In genomic region chr11:71064183-71064582, GRCh38 we compare ENCODE assay signal across 26 cellular contexts.
"Had no signal": no experiment of that assay in that cellular context is flagged by ENCODE, and none has a peak within 500 bp of the region (broad histone marks: within the 10 kb centered on the region; RNA-seq: fewer than 3 reads in every experiment).

No MANE protein-coding gene starts in this region.

- H3K4me2 ChIP-seq: hepatocyte had no signal

- H3K4me1 Mint-ChIP-seq: mesothelial cell of epicardium had no signal

- DNase-seq: islet precursor cell; left ventricle myocardium inferior; mesendoderm; naive B cell; natural killer cell; nephron progenitor cell; nucleus accumbens; pancreas; stimulated activated CD4-positive, alpha-beta T cell treated with anti-CD3 and anti-CD28 coated beads, Interleukin-12 subunit alpha, Interleukin-12 subunit beta, amount 100 ng/mL, for 4 hours; stimulated activated CD4-positive, alpha-beta T cell treated with anti-CD3 and anti-CD28 coated beads, Interleukin-15, amount 100 ng/mL, for 24 hours; stimulated activated CD4-positive, alpha-beta T cell treated with anti-CD3 and anti-CD28 coated beads, Interleukin-2, amount 100 ng/mL, for 24 hours; stimulated activated CD4-positive, alpha-beta T cell treated with anti-CD3 and anti-CD28 coated beads, Interleukin-4, amount 100 ng/mL, for 1 hour; stimulated activated naive B cell treated with anti-CD40 and anti-IgM and Interleukin-4, amounts not matched to agents 10 μg/mL and 1 μg/mL and 100 μg/mL, for 72 hours; tibial artery had no signal

- H3K4me3 ChIP-seq: hepatocyte, left ventricle myocardium inferior, lung, pancreas, prostate gland, skin epidermis, suprapubic skin, thoracic aorta, tibial artery, vagina had no signal

- H3K27ac Mint-ChIP-seq: mesothelial cell of epicardium; natural killer cell; nephron progenitor cell; stimulated activated naive B cell treated with anti-CD40 and anti-IgM and Interleukin-4, amounts not matched to agents 10 μg/mL and 1 μg/mL and 100 μg/mL, for 72 hours; stimulated activated naive CD8-positive, alpha-beta T cell treated with anti-CD3 and anti-CD28 coated beads, Interleukin-15, Interleukin-2, amounts not matched to agents 100 ng/mL and 50 ng/mL, for 24 hours; type B pancreatic cell had no signal

- FAIRE-seq: pancreas had no signal

- H3K4me3 Mint-ChIP-seq: mesothelial cell of epicardium; natural killer cell; nephron progenitor cell; stimulated activated naive B cell treated with anti-CD40 and anti-IgM and Interleukin-4, amounts not matched to agents 10 μg/mL and 1 μg/mL and 100 μg/mL, for 72 hours; stimulated activated naive CD8-positive, alpha-beta T cell treated with anti-CD3 and anti-CD28 coated beads, Interleukin-15, Interleukin-2, amounts not matched to agents 100 ng/mL and 50 ng/mL, for 24 hours; type B pancreatic cell had no signal

- H3K27ac ChIP-seq: hepatocyte, left ventricle myocardium inferior, pancreas, prostate gland, skin epidermis, suprapubic skin, thoracic aorta, tibial artery, vagina had no signal

- H3K4me1 ChIP-seq: left ventricle myocardium inferior, pancreas, prostate gland, suprapubic skin, tibial artery, vagina had no signal

- H3K36me3 ChIP-seq: left ventricle myocardium inferior, pancreas, prostate gland, suprapubic skin, thoracic aorta, tibial artery, vagina had no signal

- H3K27me3 ChIP-seq: hepatocyte, pancreas, vagina had no signal

- H3K9me3 ChIP-seq: left ventricle myocardium inferior, pancreas, prostate gland, suprapubic skin, thoracic aorta, tibial artery, vagina had no signal

- H3K27me3 Mint-ChIP-seq: type B pancreatic cell had no signal

- H3K9me3 Mint-ChIP-seq: mesothelial cell of epicardium; naive B cell; natural killer cell; nephron progenitor cell; stimulated activated naive B cell treated with anti-CD40 and anti-IgM and Interleukin-4, amounts not matched to agents 10 μg/mL and 1 μg/mL and 100 μg/mL, for 72 hours; stimulated activated naive CD8-positive, alpha-beta T cell treated with anti-CD3 and anti-CD28 coated beads, Interleukin-15, Interleukin-2, amounts not matched to agents 100 ng/mL and 50 ng/mL, for 24 hours; type B pancreatic cell had no signal

- H3K79me2 ChIP-seq: hepatocyte had no signal

- H2AFZ ChIP-seq: hepatocyte had no signal

- ATAC-seq: natural killer cell; pancreas; right cardiac atrium; sciatic nerve; stimulated activated naive B cell treated with anti-CD40 and anti-IgM and Interleukin-4, amounts not matched to agents 10 μg/mL and 1 μg/mL and 100 μg/mL, for 72 hours had no signal

- H3K36me3 Mint-ChIP-seq: mesothelial cell of epicardium; natural killer cell; stimulated activated naive B cell treated with anti-CD40 and anti-IgM and Interleukin-4, amounts not matched to agents 10 μg/mL and 1 μg/mL and 100 μg/mL, for 72 hours had no signal
